Comparison of ENCODE assay signal across 9 cellular contexts in the genomic region with DNA sequence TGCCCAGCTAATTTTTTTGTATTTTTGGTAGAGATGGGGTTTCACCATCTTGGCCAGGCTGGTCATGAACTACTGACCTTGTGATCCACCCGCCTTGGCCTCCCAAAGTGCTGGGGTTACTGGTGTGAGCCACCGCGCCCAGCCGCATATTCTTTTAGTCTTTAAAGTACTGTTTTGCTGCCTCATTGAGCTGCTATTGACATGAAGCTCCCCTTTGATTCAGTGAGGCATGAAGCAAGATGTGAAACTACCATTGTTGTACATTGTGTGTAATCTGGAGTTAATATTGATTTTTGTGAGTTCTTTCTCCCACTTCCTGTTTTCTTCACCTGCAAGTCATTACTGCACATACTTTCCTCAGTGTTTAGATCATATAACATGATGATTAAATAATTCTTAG.
A peak's percentile ranks its signal among the peaks of the same experiment; 100 is the strongest.
DNase-seq lines count a peak whose midpoint lies in the region; ATAC-seq and TF ChIP-seq lines count a peak whose summit lies in the region.
"Had no signal": no experiment of that assay in that cellular context is flagged by ENCODE, and none has a peak within 500 bp of the region (broad histone marks: within the 10 kb centered on the region; RNA-seq: fewer than 3 reads in every experiment).

No MANE protein-coding gene starts in this region.

- TF ChIP-seq CTCF in Calu3 (IDR thresholded peaks at IDR 0.05; ENCODE audit: unreplicated experiment) (no peak), coronary artery (IDR thresholded peaks at IDR 0.05) (no peak)

- no peaks in the 10 kb centered on the region for H3K9me3 Mint-ChIP-seq in Calu3 (ENCODE audit: low read depth, unreplicated experiment)
- H3K9me3 Mint-ChIP-seq: CD14-positive monocyte had no signal

- peaks cover 4% of the 10 kb centered on the region for H3K36me3 Mint-ChIP-seq in Calu3 (ENCODE audit: insufficient read depth, unreplicated experiment)

- no peak overlapping the region for H3K27ac ChIP-seq in coronary artery

- DNase-seq in Calu3 (peak; percentile 24), NCI-H2029 (lab: John Stamatoyannopoulos, UW) (peak; percentile 73), NCI-H526 (lab: John Stamatoyannopoulos, UW) (no peak), coronary artery (ENCODE audit: low spot score) (no peak), NCI-H2196 treated with DMSO at 0.1 percent for 48 hours (lab: John Stamatoyannopoulos, UW; ENCODE audit: unreplicated experiment) (no peak), NCI-H1105 treated with DMSO at 0.1 percent for 48 hours (lab: John Stamatoyannopoulos, UW) (no peak)

- ATAC-seq in GM19324 (IDR thresholded peaks at IDR 0.05; ENCODE audit: low FRiP score, unreplicated experiment), result peak; percentile 76
- ATAC-seq in HG02970 (IDR thresholded peaks at IDR 0.05; ENCODE audit: low FRiP score, unreplicated experiment), result peak; percentile 88

- peaks cover 8% of the 10 kb centered on the region for H3K4me1 Mint-ChIP-seq in Calu3 (ENCODE audit: low read depth, unreplicated experiment)
- H3K4me1 Mint-ChIP-seq: CD14-positive monocyte had no signal

- peak overlapping the region; percentile 88 for H3K27ac Mint-ChIP-seq in Calu3 (ENCODE audit: unreplicated experiment)
- H3K27ac Mint-ChIP-seq: CD14-positive monocyte had no signal

- no TSS peak for BruUV-seq in Calu3 (replicated peaks; lab: Mats Ljungman, UMichigan)

- H3K4me3 ChIP-seq in coronary artery, result no peak overlapping the region

- H3K27me3 Mint-ChIP-seq in Calu3 (ENCODE audit: unreplicated experiment), result no peaks in the 10 kb centered on the region

- CTCF ChIA-PET in Calu3 (lab: Charles Lee), result interaction anchor here (0.6 to 1.5 kb wide), 3 partner anchors 93 to 135 kb away, joined by 3 to 5 read pairs (median 4); no protein-coding TSS in a partner anchor

- H3K4me3 Mint-ChIP-seq in Calu3 (ENCODE audit: low read depth, unreplicated experiment), result no peak overlapping the region
- H3K4me3 Mint-ChIP-seq: CD14-positive monocyte had no signal

- intact Hi-C loops in Calu3 (cut with micrococcal nuclease; ENCODE audit: unreplicated experiment), result no loop called here

Comparison
In these comparisons a context has a peak if more than half of its experiments do, and no peak if none do; other contexts are left out.
1. DNase-seq: peak in Calu3 (single experiment) and NCI-H2029 (single experiment); none in NCI-H526 (0 of 2), coronary artery (single experiment), NCI-H2196 treated with DMSO at 0.1 percent for 48 hours (single experiment) and NCI-H1105 treated with DMSO at 0.1 percent for 48 hours (single experiment).